In the genomic region with DNA sequence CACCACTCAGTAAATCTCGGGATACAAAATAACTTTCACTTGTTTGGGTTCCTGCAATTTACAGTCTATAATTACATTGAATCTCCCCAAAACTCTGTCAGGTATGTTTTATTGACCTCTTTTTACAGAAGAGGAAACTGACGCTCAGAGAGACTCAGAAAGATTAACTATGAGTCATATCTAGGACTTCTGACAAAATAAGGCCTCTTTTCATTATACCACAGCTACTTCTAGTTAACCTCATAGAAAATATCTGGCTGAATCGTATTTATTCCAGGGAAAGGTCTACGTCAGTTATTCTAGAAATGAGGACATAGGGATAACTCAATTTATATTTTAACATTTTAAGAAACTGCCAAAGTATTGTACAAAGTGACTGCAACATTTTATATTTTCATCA, we compare ENCODE assay signal across 21 cellular contexts.
"Had no signal": no experiment of that assay in that cellular context is flagged by ENCODE, and none has a peak within 500 bp of the region (broad histone marks: within the 10 kb centered on the region; RNA-seq: fewer than 3 reads in every experiment).

No MANE protein-coding gene starts in this region.

- H3K36me3 ChIP-seq: MG63, SJCRH30 had no signal

- H3K4me1 ChIP-seq: SJCRH30 had no signal

- H3K27ac ChIP-seq: HL-60, SJCRH30 had no signal

- ATAC-seq: Panc1, PC-3, Right ventricle myocardium inferior, SK-N-SH treated with all-trans-retinoic acid at 6 μM for 48 hours had no signal

- H3K4me3 ChIP-seq: MG63, SJCRH30 had no signal

- H3K27me3 ChIP-seq: MG63, SJCRH30 had no signal

- DNase-seq: KBM-7, MG63, NCI-H1092 treated with DMSO at 0.1 percent for 48 hours, NCI-H1436, NCI-H187, NCI-H2029, NCI-H2081 treated with DMSO at 0.1 percent for 48 hours, NCI-H2171, NCI-H226, NCI-H446, NCI-H510A, NCI-H524 treated with DMSO at 0.1 percent for 48 hours, NCI-H69, NCI-H774, SHP77 treated with DMSO at 0.1 percent for 48 hours, SJCRH30 had no signal

- H3K9me3 ChIP-seq: MG63, SJCRH30 had no signal
